In genomic region chr3:40309439-40309924, GRCh38 we compare ENCODE assay signal across 8 cellular contexts. TPM values are rescaled to one million over a fixed set of nuclear protein-coding genes. Genes with fewer than 3 reads are reported as not detected.
DNase-seq lines count a peak whose midpoint lies in the region; ATAC-seq and TF ChIP-seq lines count a peak whose summit lies in the region.

EIF1B (plus strand) TSS chr3:40309707; CDS start chr3:40309942, 235 bp downstream.

- peak within 1 kb of the TSS; percentile 79 for H3K9ac ChIP-seq in fibroblast of lung (ENCODE audit: insufficient read depth, low read length)

- peak within 1 kb of the TSS; percentile 84 for H3K4me2 ChIP-seq in fibroblast of lung (ENCODE audit: extremely low read depth, insufficient read depth, low read length)

- H2AFZ ChIP-seq in fibroblast of lung (ENCODE audit: low read length) = peak within 1 kb of the TSS; percentile 90

- peaks cover 2% of the 10 kb centered on the region for H3K4me1 ChIP-seq in fibroblast of lung (ENCODE audit: control insufficient read depth, extremely low read depth, insufficient read depth, low read length)

- H4K20me1 ChIP-seq in fibroblast of lung (ENCODE audit: control insufficient read depth, extremely low read depth, insufficient read depth, low read length) = no peaks in the 10 kb centered on the region

- peak; percentile 91 for ATAC-seq in GM21825 (IDR thresholded peaks at IDR 0.05; ENCODE audit: unreplicated experiment)
- ATAC-seq in naive thymus-derived CD8-positive, alpha-beta T cell = peak; percentile 87 to 91
- ATAC-seq in stimulated activated naive CD8-positive, alpha-beta T cell treated with anti-CD3 and anti-CD28 coated beads, Interleukin-15, Interleukin-2, amounts not matched to agents 100 U/mL and 50 U/mL, for 24 hours = peak; percentile 95

- no peaks in the 10 kb centered on the region for H3K36me3 ChIP-seq in fibroblast of lung (ENCODE audit: control insufficient read depth, insufficient read depth, low read length)

- peak within 1 kb of the TSS; percentile 61 to 93 (median 88) for H3K4me3 ChIP-seq in fibroblast of lung (replicated peaks in 1 of 4; ENCODE audit: control extremely low read depth in 1 of 4, insufficient read depth in 1 of 4, low read depth in 3 of 4, low read length in 4 of 4)

- H3K27ac ChIP-seq in fibroblast of lung (ENCODE audit: insufficient read depth, low read length) = peak within 1 kb of the TSS; percentile 93

- H3K4me3 Mint-ChIP-seq in naive thymus-derived CD8-positive, alpha-beta T cell = peak within 1 kb of the TSS; percentile 98 to 100 (median 99)

- peaks cover 9 to 44% (median 34%) of the 10 kb centered on the region in 4 donors for H3K4me1 Mint-ChIP-seq in naive thymus-derived CD8-positive, alpha-beta T cell

- DNase-seq in Daoy (ENCODE audit: low read depth) = peak; percentile 95
- peak; percentile 95 to 96 for DNase-seq in Kasumi-1 (lab: John Stamatoyannopoulos, UW)
- DNase-seq in RPMI7951 (ENCODE audit: low read depth) = peak; percentile 96
- peak; percentile 98 to 99 for DNase-seq in activated T-helper 1 cell treated with anti-CD3 and anti-CD28 coated beads, Interleukin-2, amount 50 U/mL, for 16 hours (ENCODE audit: low read depth in 1 of 2, low spot score in 1 of 2)
- DNase-seq in fibroblast of lung (ENCODE audit: low read depth in 2 of 2) = peak; percentile 94 to 97
- peak; percentile 96 to 99 (median 98) for DNase-seq in naive thymus-derived CD8-positive, alpha-beta T cell
- peak; percentile 98 for DNase-seq in stimulated activated naive CD8-positive, alpha-beta T cell treated with anti-CD3 and anti-CD28 coated beads, Interleukin-15, Interleukin-2, amounts not matched to agents 100 U/mL and 50 U/mL, for 24 hours

- H3K27me3 ChIP-seq in fibroblast of lung (ENCODE audit: control insufficient read depth, insufficient read depth, low read length) = no peaks in the 10 kb centered on the region

- peak within 1 kb of the TSS; percentile 98 to 100 (median 99) for H3K27ac Mint-ChIP-seq in naive thymus-derived CD8-positive, alpha-beta T cell

- H3K79me2 ChIP-seq in fibroblast of lung (ENCODE audit: control insufficient read depth, insufficient read depth, low read length) = peaks cover 18% of the 10 kb centered on the region

- H3K27me3 Mint-ChIP-seq in naive thymus-derived CD8-positive, alpha-beta T cell = no peaks in the 10 kb centered on the region

- TF ChIP-seq CTCF in fibroblast of lung (conservative IDR thresholded peaks at IDR 0.05 in 1 of 2, IDR thresholded peaks at IDR 0.05 in 1 of 2; ENCODE audit: low read depth in 1 of 2, low read length in 2 of 2) = peak; percentile 71 to 76

- POLR2A ChIA-PET in naive thymus-derived CD8-positive, alpha-beta T cell (lab: Charles Lee) = interaction anchor here (1.1 to 3.3 kb wide), 7 partner anchors 12 to 890 kb away, joined by 3 to 17 read pairs (median 5); partner anchors contain the start of genes CTNNB1, RPL14 and ZNF621

- peaks cover 0 to 40% (median 18%) of the 10 kb centered on the region in 3 donors for H3K36me3 Mint-ChIP-seq in naive thymus-derived CD8-positive, alpha-beta T cell

- no peaks in the 10 kb centered on the region for H3K9me3 ChIP-seq in fibroblast of lung (ENCODE audit: control insufficient read depth, insufficient read depth, low read depth, low read length)

- no peaks in the 10 kb centered on the region for H3K9me3 Mint-ChIP-seq in naive thymus-derived CD8-positive, alpha-beta T cell

RNA-seq across cellular contexts. Expression of gene EIF1B, which starts in this region (rescaled TPM):
- 15.1 and 18.1 TPM in 2 replicates for total RNA-seq in Daoy (2014; rRNA removed; shearing (Covaris generic))
- 30.6 and 42.2 TPM in 2 replicates for total RNA-seq in RPMI7951 (2014; rRNA removed; shearing (Covaris generic))
- 20.0 and 24.8 TPM in 2 replicates for total RNA-seq in fibroblast of lung
- 34.5 and 36.7 TPM in 2 replicates for polyA plus RNA-seq in fibroblast of lung
- 41.7 and 44.7 TPM in 2 replicates for polyA plus RNA-seq in fibroblast of lung (2012)
- 4.2 TPM in 1 of 2 replicates, not detected in the other for polyA minus RNA-seq in fibroblast of lung (ENCODE audit: low replicate concordance)
- 10 to 100 TPM; 64.0 to 68.8 TPM for total RNA-seq in naive thymus-derived CD8-positive, alpha-beta T cell
- polyA plus RNA-seq in naive thymus-derived CD8-positive, alpha-beta T cell = 10 to 100 TPM; 38.9 to 47.9 (median 44.2) TPM

Comparison
In these comparisons a context has a peak if more than half of its experiments do, and no peak if none do; other contexts are left out.
1. Peak in every context shown above with its lines: DNase-seq, ATAC-seq, H3K4me3 ChIP-seq and H3K27ac ChIP-seq.